Comparison of ENCODE assay signal across 8 cellular contexts in genomic region chr3:129245641-129246306, GRCh38. TPM values are rescaled to one million over a fixed set of nuclear protein-coding genes. Genes with fewer than 3 reads are reported as not detected.
DNase-seq lines count a peak whose midpoint lies in the region; ATAC-seq and TF ChIP-seq lines count a peak whose summit lies in the region.
"Not testable (repeated sequence)": the region's sequence is repeated elsewhere in the genome, so short reads cannot be mapped to it uniquely, and the experiment has no call there.

No MANE protein-coding gene starts in this region.

- H3K4me1 ChIP-seq in PC-9 (replicated peaks; ENCODE audit: insufficient read depth) = peaks cover 24% of the 10 kb centered on the region

- H3K9me2 ChIP-seq in PC-9 (ENCODE audit: insufficient read depth) = not testable (repeated sequence)

- peaks cover 15% of the 10 kb centered on the region for H3F3A ChIP-seq in PC-9 (ENCODE audit: insufficient read depth, low read depth)

- not testable (repeated sequence) for H2AFZ ChIP-seq in PC-9

- H3K9me3 ChIP-seq in PC-9 (ENCODE audit: insufficient read depth, low read depth) = not testable (repeated sequence)

- peaks cover 29% of the 10 kb centered on the region for H3K79me2 ChIP-seq in PC-9 (ENCODE audit: low read depth)

- CTCF ChIA-PET in PC-9 (lab: Charles Lee) = interaction anchor here (0.5 to 2.5 kb wide), 15 partner anchors 13 to 1660 kb away, joined by 3 to 21 read pairs (median 4); partner anchors contain the start of gene RAB43

- POLR2A ChIA-PET in PC-9 (lab: Charles Lee; ENCODE audit: unreplicated experiment) = interaction anchor here (0.5 to 0.8 kb wide), 6 partner anchors 56 to 305 kb away, joined by 3 to 25 read pairs (median 5); no protein-coding TSS in a partner anchor

- H3K27me3 Mint-ChIP-seq in endothelial cell (ENCODE audit: unreplicated experiment) = not testable (repeated sequence)

- not testable (repeated sequence) for H3K4me3 Mint-ChIP-seq in endothelial cell (ENCODE audit: unreplicated experiment)

- not testable (repeated sequence) for H3K36me3 ChIP-seq in PC-9 (ENCODE audit: low read depth)

- H3K4me2 ChIP-seq in PC-9 = peak overlapping the region; percentile 53

- DNase-seq in COR-L47 (lab: John Stamatoyannopoulos, UW) (peak; percentile 97), LoVo (ENCODE audit: low spot score) (peak; percentile 92), PC-9 (peak; percentile 81 to 89), endothelial cell (ENCODE audit: low spot score) (peak; percentile 84), middle frontal gyrus (ENCODE audit: extremely low spot score, low spot score) (peak; percentile 77)
- DNase-seq in activated CD8-positive, alpha-beta memory T cell treated with anti-CD3 and anti-CD28 coated beads, Interleukin-2, amount 50 U/mL, for 48 hours = peak; percentile 75
- DNase-seq in stimulated activated CD8-positive, alpha-beta memory T cell treated with anti-CD3 and anti-CD28 coated beads, Interleukin-12 subunit alpha, Interleukin-12 subunit beta, amount 100 ng/mL, for 1 hour (ENCODE audit: low read depth) = peak; percentile 33

- peak; percentile 94 for TF ChIP-seq CTCF in PC-9 (conservative IDR thresholded peaks at IDR 0.05)
- TF ChIP-seq CTCF in endothelial cell (IDR thresholded peaks at IDR 0.05; ENCODE audit: unreplicated experiment) = peak; percentile 93

- BruUV-seq in PC-9 (replicated peaks; lab: Mats Ljungman, UMichigan) = not testable (repeated sequence)

- H3K27ac ChIP-seq in PC-9 = peak overlapping the region; percentile 58

- not testable (repeated sequence) for H4K20me1 ChIP-seq in PC-9 (ENCODE audit: insufficient read depth)

- H3K4me1 Mint-ChIP-seq in endothelial cell (ENCODE audit: unreplicated experiment) = peaks cover 25% of the 10 kb centered on the region

- not testable (repeated sequence) for H3K4me3 ChIP-seq in PC-9

- H3K27ac Mint-ChIP-seq in endothelial cell (ENCODE audit: unreplicated experiment) = peak overlapping the region; percentile 42

- not testable (repeated sequence) for H3K36me3 Mint-ChIP-seq in endothelial cell (ENCODE audit: low read depth, unreplicated experiment)

- not testable (repeated sequence) for H3K27me3 ChIP-seq in PC-9 (ENCODE audit: insufficient read depth, low read depth)

- not testable (repeated sequence) for H3K9me3 Mint-ChIP-seq in endothelial cell (ENCODE audit: unreplicated experiment)

- ATAC-seq in GM21526 (IDR thresholded peaks at IDR 0.05; ENCODE audit: low FRiP score, unreplicated experiment) = peak; percentile 56

- intact Hi-C loops in PC-9 (cut with micrococcal nuclease; ENCODE audit: unreplicated experiment) = loop anchor here (1.0 to 2.0 kb wide), 6 partner anchors 35 to 275 kb away; partner anchors contain the start of genes CNBP and ISY1

RNA-seq across cellular contexts. Expression of gene COPG1, which starts 3.6 kb away (rescaled TPM):
- 195 and 212 TPM in 2 replicates for total RNA-seq in PC-9 (2021)
- 149 TPM for total RNA-seq in endothelial cell (ENCODE audit: unreplicated experiment)

RNA-seq across cellular contexts. Expression of gene HMCES, which starts 32.9 kb away (rescaled TPM):
- 60.9 and 62.7 TPM in 2 replicates for total RNA-seq in PC-9 (2021)
- total RNA-seq in endothelial cell (ENCODE audit: unreplicated experiment) = 36.4 TPM

Comparison
In these comparisons a context has a peak if more than half of its experiments do, and no peak if none do; other contexts are left out.
1. DNase-seq: peak in every context shown above with its lines; median percentile 97 in COR-L47; 92 in LoVo; 85 in PC-9; 84 in endothelial cell; 77 in middle frontal gyrus; 75 in activated CD8-positive, alpha-beta memory T cell treated with anti-CD3 and anti-CD28 coated beads, Interleukin-2, amount 50 U/mL, for 48 hours; 33 in stimulated activated CD8-positive, alpha-beta memory T cell treated with anti-CD3 and anti-CD28 coated beads, Interleukin-12 subunit alpha, Interleukin-12 subunit beta, amount 100 ng/mL, for 1 hour.